ENCODE assay signal across 15 cellular contexts in genomic region chr1:228371741-228372182, GRCh38. TPM values are rescaled to one million over a fixed set of nuclear protein-coding genes. Genes with fewer than 3 reads are reported as not detected.
DNase-seq lines count a peak whose midpoint lies in the region; ATAC-seq, FAIRE-seq and TF ChIP-seq lines count a peak whose summit lies in the region.
"Had no signal": no experiment of that assay in that cellular context is flagged by ENCODE, and none has a peak within 500 bp of the region (broad histone marks: within the 10 kb centered on the region; RNA-seq: fewer than 3 reads in every experiment).

No MANE protein-coding gene starts in this region.

- no peaks in the 10 kb centered on the region for H4K20me1 ChIP-seq in K562 (replicated peaks; ENCODE audit: control insufficient read depth, insufficient read depth, low read length)

- peak overlapping the region in 1 of 2 experiments; percentile 90; a peak in 2 of 4 replicates for H3K9ac ChIP-seq in K562 (ENCODE audit: insufficient read depth in 1 of 2, low read depth in 2 of 2, low read length in 2 of 2)

- TF ChIP-seq RAD21 in K562 (CRISPR knock-in tag; conservative IDR thresholded peaks at IDR 0.05 in 1 of 2, IDR thresholded peaks at IDR 0.05 in 1 of 2): no peak

- DNase-seq in 8988T (peak; percentile 14), Calu3 (no peak), K562 (ENCODE audit: extremely low read depth in 1 of 4, low spot score in 3 of 4) (no peak), sciatic nerve (ENCODE audit: low spot score) (peak; percentile 62), NOMO-1 treated with DMSO at 0.1 percent for 48 hours (lab: John Stamatoyannopoulos, UW; ENCODE audit: unreplicated experiment) (no peak), testis (no peak), dermis blood vessel endothelial cell (no peak)
- DNase-seq: C1 segment of cervical spinal cord, H9, NCI-H1048, NCI-H1930, NCI-H524 treated with DMSO at 0.1 percent for 48 hours had no signal

- in situ Hi-C loops in K562 (cut with MboI): no loop called here

- peak overlapping the region; percentile 33; the same call in 1 of the 3 replicates for H3K27ac ChIP-seq in K562 (ENCODE audit: extremely low read depth, low read depth, low read length)
- H3K27ac ChIP-seq in testis: no peak overlapping the region
- H3K27ac ChIP-seq: HL-60 had no signal

- H3K4me3 ChIP-seq in K562: no peak overlapping the region
- H3K4me3 ChIP-seq in testis: no peak overlapping the region

- no peaks in the 10 kb centered on the region for H3K27me3 Mint-ChIP-seq in Calu3 (ENCODE audit: unreplicated experiment)

- peaks cover 16% of the 10 kb centered on the region for H3K4me1 Mint-ChIP-seq in Calu3 (ENCODE audit: low read depth, unreplicated experiment)

- H3K4me3 Mint-ChIP-seq in Calu3 (ENCODE audit: low read depth, unreplicated experiment): peak overlapping the region; percentile 32
- H3K4me3 Mint-ChIP-seq: H9 had no signal

- H3K36me3 ChIP-seq in K562 (ENCODE audit: control insufficient read depth, insufficient read depth, low read length) (peaks cover 5% of the 10 kb centered on the region; the same call in 1 of the 3 replicates), testis (ENCODE audit: low read depth, missing control alignments) (no peaks in the 10 kb centered on the region)

- H3K36me3 Mint-ChIP-seq in Calu3 (ENCODE audit: insufficient read depth, unreplicated experiment): peaks cover 16% of the 10 kb centered on the region

- H3K4me2 ChIP-seq in K562 (ENCODE audit: insufficient read depth, low read length): no peak overlapping the region

- no peaks in the 10 kb centered on the region for H3K9me3 Mint-ChIP-seq in Calu3 (ENCODE audit: low read depth, unreplicated experiment)
- H3K9me3 Mint-ChIP-seq: H9 had no signal

- no peak overlapping the region for H3K27ac Mint-ChIP-seq in Calu3 (ENCODE audit: unreplicated experiment)
- H3K27ac Mint-ChIP-seq: H9 had no signal

- FAIRE-seq in K562 (lab: Jason Lieb, UNC): no peak

- H3K9me1 ChIP-seq in K562 (ENCODE audit: control insufficient read depth, insufficient read depth, low read length): no peaks in the 10 kb centered on the region

- H3K27me3 ChIP-seq in K562 (ENCODE audit: control insufficient read depth in 2 of 2, insufficient read depth in 2 of 2, low read length in 2 of 2) (no peaks in the 10 kb centered on the region), testis (no peaks in the 10 kb centered on the region)

- CTCF ChIA-PET in Calu3 (lab: Charles Lee) (no interaction called here), K562 (lab: Yijun Ruan, JAX; ENCODE audit: low intra/inter-chr PET ratio) (no interaction called here)

- no peak for TF ChIP-seq CTCF in Calu3 (IDR thresholded peaks at IDR 0.05; ENCODE audit: unreplicated experiment)
- no peak for TF ChIP-seq CTCF in K562 (IDR thresholded peaks at IDR 0.05 in 2 of 3, conservative IDR thresholded peaks at IDR 0.05 in 1 of 3; ENCODE audit: insufficient read depth in 2 of 3, low read depth in 1 of 3, low read length in 3 of 3)
- no peak for TF ChIP-seq CTCF in testis (IDR thresholded peaks at IDR 0.05)

- 49% methylated on average over 3 of the region's 4 CpGs for WGBS in K562 (ENCODE audit: insufficient coverage, low coverage, missing lambda C conversion rate)
- 85% methylated on average over 4 of the region's 4 CpGs; no CpG with 5 or more reads in 1 of the 2 donors for WGBS in testis, 2 donors

- ATAC-seq in K562: no peak
- ATAC-seq in sciatic nerve: no peak

- H2AFZ ChIP-seq in K562 (ENCODE audit: low read depth, low read length): no peak overlapping the region

- BruUV-seq in Calu3 (replicated peaks; lab: Mats Ljungman, UMichigan) (no TSS peak), K562 (replicated peaks; lab: Mats Ljungman, UMichigan) (no TSS peak)

- H3K9me3 ChIP-seq in K562 (replicated peaks; ENCODE audit: control insufficient read depth, insufficient read depth, low read depth, low read length): no peaks in the 10 kb centered on the region
- H3K9me3 ChIP-seq in testis: no peaks in the 10 kb centered on the region

- peaks cover 20% of the 10 kb centered on the region; the same call in 2 of the 3 replicates for H3K79me2 ChIP-seq in K562 (ENCODE audit: control insufficient read depth, insufficient read depth, low read length)

- no peak for TF ChIP-seq POLR2A in K562 (conservative IDR thresholded peaks at IDR 0.05)
- no peak for TF ChIP-seq POLR2A in testis (IDR thresholded peaks at IDR 0.05)

- no peak for TF ChIP-seq EP300 in K562 (IDR thresholded peaks at IDR 0.05; ENCODE audit: low read length)

- peaks cover 48 to 96% of the 10 kb centered on the region in 2 experiments for H3K4me1 ChIP-seq in K562 (replicated peaks in 1 of 2; ENCODE audit: control insufficient read depth in 2 of 2, insufficient read depth in 2 of 2, low read length in 2 of 2)
- H3K4me1 ChIP-seq in testis: peaks cover 38% of the 10 kb centered on the region

- intact Hi-C loops in Calu3 (cut with micrococcal nuclease; ENCODE audit: unreplicated experiment): no loop called here
- intact Hi-C loops in K562 (cut with micrococcal nuclease): no loop called here
- intact Hi-C loops in sciatic nerve (cut with DNase I): no loop called here
- intact Hi-C loops in testis (cut with DNase I; ENCODE audit: low total_unique reads): no loop called here

- POLR2A ChIA-PET in K562 (lab: Yijun Ruan, JAX): interaction anchor here (0.6 kb wide), 2 partner anchors 16 to 32 kb away, joined by 3 to 4 read pairs; no protein-coding TSS in a partner anchor

TF ChIP-seq in K562, 482 proteins besides CTCF, POLR2A, EP300 and RAD21:
- TF ChIP-seq KAT7 (CRISPR knock-in tag; IDR thresholded peaks at IDR 0.05; ENCODE audit: borderline replicate concordance): 0 out of 2 replicates have a peak, but pooled peaks have one; percentile 3
- TF ChIP-seq TSC22D4 (tag; IDR thresholded peaks at IDR 0.05): no peak
- no peak for TF ChIP-seq HDAC2 (IDR thresholded peaks at IDR 0.05)
- no peak for TF ChIP-seq ZNF239 (CRISPR knock-in tag; IDR thresholded peaks at IDR 0.05)
- TF ChIP-seq ETV5 (CRISPR knock-in tag; IDR thresholded peaks at IDR 0.05; ENCODE audit: low read depth): no peak
- TF ChIP-seq HMGN3 (IDR thresholded peaks at IDR 0.05; ENCODE audit: borderline replicate concordance, extremely low read depth, insufficient read length, low read depth, low read length): no peak
- TF ChIP-seq ZFX (CRISPR knock-in tag; IDR thresholded peaks at IDR 0.05): no peak

RNA-seq across cellular contexts. Expression of gene TRIM11, which starts 34.9 kb away (rescaled TPM):
- total RNA-seq in Calu3 (2022) (62.9 and 68.2 TPM in 2 replicates), K562 (2014; rRNA removed) (45.1 and 49.1 TPM in 2 replicates), K562 (2014; rRNA removed; fragmentation: Illumina TruSeq; extraction: Trizol) (14.8 and 18.0 TPM in 2 replicates), K562 (2015; rRNA removed; fragmentation: Illumina TruSeq; extraction: Trizol) (29.7 and 29.8 TPM in 2 replicates), K562 (2021) (64.3 and 66.8 TPM in 2 replicates), sciatic nerve (18.1 TPM), testis (10 to 100 TPM; 30.1 to 37.8 TPM), dermis blood vessel endothelial cell (19.4 and 20.1 TPM in 2 replicates)
- total RNA-seq in K562 (2011; cell fraction: chromatin; rRNA removed; ENCODE audit: low replicate concordance): 106 and 219 TPM in 2 replicates
- total RNA-seq in K562 (2011; cell fraction: nucleolus; rRNA removed): 114 and 116 TPM in 2 replicates
- total RNA-seq in K562 (2011; cell fraction: nucleoplasm; rRNA removed): 107 and 126 TPM in 2 replicates
- polyA plus RNA-seq in K562 (2011; rRNA removed) (17.5 and 26.5 TPM in 2 replicates), K562 (2014; fragmentation: Illumina TruSeq; extraction: Trizol) (33.7 and 35.0 TPM in 2 replicates), K562 (2014; fragmentation: Nextera tagmentation; extraction: Ambion mirVana) (1 to 10 TPM; 3.6 to 3.8 TPM), K562 (2014; rRNA removed) (34.4 and 43.0 TPM in 2 replicates), testis (ENCODE audit: insufficient read depth, low read depth, low replicate concordance) (19.5 TPM)
- polyA plus RNA-seq in K562 (2011; cell fraction: cytosol; rRNA removed): 15.7 and 25.5 TPM in 2 replicates
- polyA plus RNA-seq in K562 (2011; cell fraction: nucleus; rRNA removed): 67.6 and 116 TPM in 2 replicates
- polyA plus RNA-seq in K562 (2012): 33.4 and 43.7 TPM in 2 replicates
- polyA minus RNA-seq in K562 (2011; rRNA and poly(A)+ RNA removed): 24.4 and 25.6 TPM in 2 replicates
- 22.2 and 23.9 TPM in 2 replicates for polyA minus RNA-seq in K562 (2011; cell fraction: cytosol; rRNA and poly(A)+ RNA removed)
- 42.0 and 46.8 TPM in 2 replicates for polyA minus RNA-seq in K562 (2011; cell fraction: nucleus; rRNA and poly(A)+ RNA removed)

RNA-seq across cellular contexts. Expression of gene TRIM17, which starts 44.9 kb away (rescaled TPM):
- total RNA-seq in Calu3 (2022) (2.3 and 3.8 TPM in 2 replicates), K562 (2014; rRNA removed) (not detected in 2 replicates), K562 (2014; rRNA removed; fragmentation: Illumina TruSeq; extraction: Trizol) (not detected in 2 replicates), K562 (2015; rRNA removed; fragmentation: Illumina TruSeq; extraction: Trizol) (not detected in 2 replicates), K562 (2021) (not detected in 2 replicates), sciatic nerve (1.2 TPM), testis (10 to 100 TPM; 21.4 to 33.6 TPM), dermis blood vessel endothelial cell (not detected in 2 replicates)
- total RNA-seq in K562 (2011; cell fraction: chromatin; rRNA removed; ENCODE audit: low replicate concordance): not detected in 2 replicates
- total RNA-seq in K562 (2011; cell fraction: nucleolus; rRNA removed): 0.26 TPM in 1 of 2 replicates, not detected in the other
- total RNA-seq in K562 (2011; cell fraction: nucleoplasm; rRNA removed): not detected in 2 replicates
- polyA plus RNA-seq in K562 (2011; rRNA removed) (not detected in 2 replicates), K562 (2014; fragmentation: Illumina TruSeq; extraction: Trizol) (not detected in 2 replicates), K562 (2014; fragmentation: Nextera tagmentation; extraction: Ambion mirVana) (not detected), K562 (2014; rRNA removed) (not detected in 2 replicates), testis (ENCODE audit: insufficient read depth, low read depth, low replicate concordance) (37.4 TPM)
- polyA plus RNA-seq in K562 (2011; cell fraction: cytosol; rRNA removed): not detected in 2 replicates
- 0.07 TPM in 1 of 2 replicates, not detected in the other for polyA plus RNA-seq in K562 (2011; cell fraction: nucleus; rRNA removed)
- polyA plus RNA-seq in K562 (2012): 0.35 and 0.83 TPM in 2 replicates
- not detected in 2 replicates for polyA minus RNA-seq in K562 (2011; rRNA and poly(A)+ RNA removed)
- polyA minus RNA-seq in K562 (2011; cell fraction: cytosol; rRNA and poly(A)+ RNA removed): not detected in 2 replicates
- polyA minus RNA-seq in K562 (2011; cell fraction: nucleus; rRNA and poly(A)+ RNA removed): not detected in 2 replicates
- total RNA-seq: HT1080, M059J had no signal

Comparison
In these comparisons a context has a peak if more than half of its experiments do, and no peak if none do; other contexts are left out.
1. DNase-seq: peak in 8988T (single experiment) and sciatic nerve (single experiment); none in Calu3 (single experiment), K562 (0 of 4), NOMO-1 treated with DMSO at 0.1 percent for 48 hours (single experiment), testis (single experiment) and dermis blood vessel endothelial cell (single experiment).